In the genomic region with DNA sequence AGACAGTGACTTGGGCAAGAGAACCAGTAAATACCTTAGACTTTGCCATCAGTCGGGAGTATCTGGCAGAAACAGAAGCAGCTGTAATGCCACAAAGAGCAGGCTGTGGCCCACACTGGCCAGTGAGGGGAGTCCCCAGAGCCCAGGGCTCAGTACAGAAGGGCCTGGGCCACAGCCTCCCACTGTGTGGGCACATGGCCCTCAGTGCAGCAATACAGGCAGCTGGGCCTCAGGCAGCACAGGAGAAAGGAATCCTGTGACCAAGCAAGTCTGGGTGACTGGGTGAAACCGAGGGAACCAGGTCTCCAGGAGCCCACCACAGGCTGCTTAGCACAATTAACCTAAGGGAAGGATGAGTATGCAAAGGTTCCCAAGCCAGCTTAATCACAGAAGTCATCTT, we compare ENCODE assay signal across 19 cellular contexts. TPM values are rescaled to one million over a fixed set of nuclear protein-coding genes. Genes with fewer than 3 reads are reported as not detected.
A peak's percentile ranks its signal among the peaks of the same experiment; 100 is the strongest.
DNase-seq lines count a peak whose midpoint lies in the region; ATAC-seq lines count a peak whose summit lies in the region.
"Had no signal": no experiment of that assay in that cellular context is flagged by ENCODE, and none has a peak within 500 bp of the region (broad histone marks: within the 10 kb centered on the region; RNA-seq: fewer than 3 reads in every experiment).

No MANE protein-coding gene starts in this region.

- peak; percentile 41 for ATAC-seq in HG02759 (IDR thresholded peaks at IDR 0.05; ENCODE audit: unreplicated experiment)
- no peak for ATAC-seq in GM21737 (IDR thresholded peaks at IDR 0.05; ENCODE audit: unreplicated experiment)
- ATAC-seq: CD8-positive, alpha-beta T cell had no signal

- peak; percentile 24 for DNase-seq in activated CD8-positive, alpha-beta memory T cell treated with anti-CD3 and anti-CD28 coated beads for 24 hours
- DNase-seq in activated CD8-positive, alpha-beta memory T cell treated with anti-CD3 and anti-CD28 coated beads, Interleukin-2, amount 50 U/mL, for 48 hours = no peak
- DNase-seq in myocyte (ENCODE audit: low read depth) (peak; percentile 63), ureter (ENCODE audit: low spot score) (peak; percentile 23), SKM-1 treated with dmso at 0.1 percent for 144 hours (lab: John Stamatoyannopoulos, UW; ENCODE audit: unreplicated experiment) (no peak)
- DNase-seq: 8988T; CD8-positive, alpha-beta T cell; GF-D8; H7; KG1; NCI-H1105 treated with DMSO at 0.1 percent for 48 hours; NCI-H2029 treated with DMSO at 0.1 percent for 48 hours; NCI-H345; NCI-H524; NCI-H774; NK-92 treated with Interleukin-12 subunit alpha and Interleukin-12 subunit beta, amount 100 ng/mL, for 24 hours; SHP77 treated with DMSO at 0.1 percent for 48 hours had no signal

RNA-seq across cellular contexts. Expression of gene WDR91, which starts 14.0 kb away (rescaled TPM):
- total RNA-seq in myocyte (5.9 and 7.0 TPM in 2 replicates), ureter (27.9 TPM)
- polyA plus RNA-seq in myocyte (2012) = 7.4 TPM

RNA-seq across cellular contexts. Expression of gene CYREN, which starts 26.8 kb away (rescaled TPM):
- 48.0 and 57.0 TPM in 2 replicates for total RNA-seq in myocyte
- polyA plus RNA-seq in myocyte (2012) = 42.1 TPM
- total RNA-seq in ureter = 58.3 TPM

RNA-seq across cellular contexts. Expression of gene STRA8, which starts 36.3 kb away (rescaled TPM):
- not detected in 2 replicates for total RNA-seq in myocyte
- polyA plus RNA-seq in myocyte (2012) = not detected
- total RNA-seq in ureter = not detected
- total RNA-seq: CD8-positive, alpha-beta T cell; H7 had no signal

RNA-seq across cellular contexts. Expression of gene TMEM140, which starts 49.5 kb away (rescaled TPM):
- total RNA-seq in myocyte (8.2 and 11.6 TPM in 2 replicates), ureter (11.6 TPM)
- 20.8 TPM for polyA plus RNA-seq in myocyte (2012)
- total RNA-seq: H7 had no signal

Comparison
In these comparisons a context has a peak if more than half of its experiments do, and no peak if none do; other contexts are left out.
1. DNase-seq: peak in activated CD8-positive, alpha-beta memory T cell treated with anti-CD3 and anti-CD28 coated beads for 24 hours (single experiment), myocyte (single experiment) and ureter (single experiment); none in activated CD8-positive, alpha-beta memory T cell treated with anti-CD3 and anti-CD28 coated beads, Interleukin-2, amount 50 U/mL, for 48 hours (single experiment) and SKM-1 treated with dmso at 0.1 percent for 144 hours (single experiment).